Comparison of ENCODE assay signal across 8 cellular contexts in the genomic region with DNA sequence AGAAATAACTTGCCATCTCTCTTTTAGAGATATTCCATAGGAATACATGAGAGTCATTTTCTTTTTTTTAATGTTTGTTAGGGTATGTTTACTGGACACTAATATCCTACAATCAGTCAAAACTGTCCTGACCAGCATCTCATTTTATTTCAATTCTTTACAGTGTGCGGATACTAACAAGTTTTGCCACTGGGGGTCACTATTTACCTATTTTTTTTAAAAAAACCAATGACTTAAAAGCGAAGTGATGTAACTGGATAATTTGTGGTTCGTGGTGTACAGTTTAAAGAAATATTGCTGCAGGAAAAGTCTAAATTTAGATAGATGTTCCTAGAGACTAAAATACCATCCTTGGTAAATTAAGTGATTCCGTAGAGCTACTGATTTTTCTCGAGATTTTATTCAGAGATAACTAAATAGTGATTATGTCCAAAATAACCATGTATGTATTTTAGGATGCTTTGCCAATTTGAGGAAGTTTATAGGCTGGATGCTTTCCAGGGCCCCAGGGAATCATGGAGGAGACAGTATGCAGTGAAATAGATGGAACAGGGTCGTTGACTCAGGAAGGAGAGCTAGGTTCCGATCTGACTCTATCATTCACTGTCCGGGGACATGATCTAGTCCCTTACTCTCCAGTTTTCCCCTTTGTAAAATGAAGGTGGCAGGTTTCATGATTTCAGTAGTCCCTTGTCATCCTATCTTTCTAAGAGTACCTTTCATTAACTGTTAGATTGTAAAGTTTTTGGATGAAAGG. TPM values are rescaled to one million over a fixed set of nuclear protein-coding genes. Genes with fewer than 3 reads are reported as not detected.
DNase-seq lines count a peak whose midpoint lies in the region; ATAC-seq and TF ChIP-seq lines count a peak whose summit lies in the region.

No MANE protein-coding gene starts in this region.

- H3K36me3 ChIP-seq in IMR-90 (ENCODE audit: control insufficient read depth, insufficient read depth, low read length) (no peaks in the 10 kb centered on the region), esophagus muscularis mucosa (no peaks in the 10 kb centered on the region)

- H3K79me1 ChIP-seq in IMR-90 (ENCODE audit: low read depth in 1 of 2, low read length in 2 of 2): no peaks in the 10 kb centered on the region

- no TSS peak for BruUV-seq in IMR-90 (replicated peaks; lab: Mats Ljungman, UMichigan)

- no peak overlapping the region for H2AFZ ChIP-seq in IMR-90 (replicated peaks; ENCODE audit: low read length, poor library complexity)

- H2BK15ac ChIP-seq in IMR-90 (ENCODE audit: low read depth, low read length): no peak overlapping the region

- TF ChIP-seq RAD21 in IMR-90 (IDR thresholded peaks at IDR 0.05; ENCODE audit: low read length): peak; percentile 20; the same call in 1 of the 2 replicates

- no peaks in the 10 kb centered on the region for H3K36me3 Mint-ChIP-seq in neural crest cell (ENCODE audit: low read depth)

- no peak overlapping the region for H4K8ac ChIP-seq in IMR-90 (ENCODE audit: low read depth in 2 of 2, low read length in 2 of 2)

- H2BK120ac ChIP-seq in IMR-90 (ENCODE audit: low read depth, low read length): no peak overlapping the region

- H3K14ac ChIP-seq in IMR-90 (replicated peaks; ENCODE audit: low read depth, low read length): no peak overlapping the region

- peak; percentile 74 for ATAC-seq in GM21390 (IDR thresholded peaks at IDR 0.05; ENCODE audit: unreplicated experiment)
- peak; percentile 62 for ATAC-seq in IMR-90 (ENCODE audit: low read depth)

- no peak overlapping the region for H2AK5ac ChIP-seq in IMR-90 (ENCODE audit: low read depth, low read length)

- in situ Hi-C loops in IMR-90 (cut with MboI; ENCODE audit: low sequenced_read_pairs): no loop called here

- H4K20me1 ChIP-seq in IMR-90 (ENCODE audit: insufficient read depth, low read length): no peaks in the 10 kb centered on the region

- TF ChIP-seq POLR2A in IMR-90 (IDR thresholded peaks at IDR 0.05; ENCODE audit: low read depth, low read length): no peak
- TF ChIP-seq POLR2A in esophagus muscularis mucosa (IDR thresholded peaks at IDR 0.05; ENCODE audit: low read depth): no peak

- no peak for TF ChIP-seq EP300 in esophagus muscularis mucosa (IDR thresholded peaks at IDR 0.05)

- intact Hi-C loops in IMR-90 (cut with micrococcal nuclease) (loop anchor here (1.0 to 2.0 kb wide), 2 partner anchors 1510 to 1888 kb away; no protein-coding TSS in a partner anchor), esophagus muscularis mucosa (cut with DNase I) (no loop called here)

- no peak overlapping the region for H3K4me3 Mint-ChIP-seq in neural crest cell

- H3K4me3 ChIP-seq in IMR-90 (ENCODE audit: insufficient read depth, low read depth, low read length) (no peak overlapping the region), esophagus muscularis mucosa (no peak overlapping the region)

- H2BK5ac ChIP-seq in IMR-90 (ENCODE audit: low read depth, low read length, poor library complexity, severe bottlenecking): no peak overlapping the region

- H3K4me1 ChIP-seq in IMR-90 (ENCODE audit: control insufficient read depth, insufficient read depth, low read length): no peaks in the 10 kb centered on the region
- peaks cover 0 to 12% (median 4%) of the 10 kb centered on the region in 4 donors for H3K4me1 ChIP-seq in esophagus muscularis mucosa

- no CpG with 5 or more reads among the region's 8 CpGs for WGBS in IMR-90 (ENCODE audit: extremely low coverage in 2 of 2, insufficient read length in 1 of 2), 2 experiments
- 25% methylated on average over 8 of the region's 8 CpGs for WGBS in esophagus muscularis mucosa

- H2BK20ac ChIP-seq in IMR-90 (ENCODE audit: low read depth, low read length): no peak overlapping the region

- no peak overlapping the region for H3K27ac Mint-ChIP-seq in neural crest cell (ENCODE audit: unreplicated experiment)

- no peak overlapping the region for H3K23ac ChIP-seq in IMR-90 (ENCODE audit: low read depth, low read length)

- peaks cover 20% of the 10 kb centered on the region for H3K27me3 Mint-ChIP-seq in neural crest cell (ENCODE audit: low read depth)

- no peaks in the 10 kb centered on the region for H3K9me3 Mint-ChIP-seq in neural crest cell

- CTCF ChIA-PET in IMR-90 (lab: Yijun Ruan, JAX): interaction anchor here (0.6 to 0.9 kb wide), 4 partner anchors 9 to 1888 kb away, joined by 3 to 5 read pairs (median 3); no protein-coding TSS in a partner anchor

- TF ChIP-seq CTCF in IMR-90 (conservative IDR thresholded peaks at IDR 0.05; ENCODE audit: low read depth, low read length) (peak; percentile 54), esophagus muscularis mucosa (IDR thresholded peaks at IDR 0.05) (peak; percentile 45 to 66 (median 61)), neural crest cell (conservative IDR thresholded peaks at IDR 0.05) (peak; percentile 76)

- H4K5ac ChIP-seq in IMR-90 (ENCODE audit: low read depth, low read length): no peak overlapping the region

- H3K9me1 ChIP-seq in IMR-90 (ENCODE audit: insufficient read depth, low read length): no peaks in the 10 kb centered on the region

- dilution Hi-C loops in IMR-90 (cut with HindIII; ENCODE audit: low sequenced_read_pairs, unreplicated experiment): no loop called here

- peak; percentile 50 for DNase-seq in EH (ENCODE audit: low read depth)
- DNase-seq in IMR-90: peak; percentile 20
- DNase-seq in RPMI8226: peak; percentile 28
- DNase-seq in esophagus muscularis mucosa (ENCODE audit: extremely low spot score): no peak
- DNase-seq in neural crest cell (ENCODE audit: low read depth, low spot score): peak; percentile 11
- DNase-seq in ureter (ENCODE audit: low spot score): no peak
- DNase-seq in activated T-cell treated with anti-CD3 and anti-CD28 coated beads, Interleukin-2, amount 50 U/mL, for 48 hours: no peak

- H3K4me1 Mint-ChIP-seq in neural crest cell: no peaks in the 10 kb centered on the region

- H4K91ac ChIP-seq in IMR-90 (ENCODE audit: insufficient read depth, low read depth, low read length): no peak overlapping the region

- H3K27me3 ChIP-seq in IMR-90 (ENCODE audit: control insufficient read depth, insufficient read depth, low read length) (no peaks in the 10 kb centered on the region), esophagus muscularis mucosa (no peaks in the 10 kb centered on the region)

- no peak overlapping the region for H3K4ac ChIP-seq in IMR-90 (ENCODE audit: low read depth, low read length)

- POLR2A ChIA-PET in IMR-90 (lab: Charles Lee; ENCODE audit: unreplicated experiment): no interaction called here

- no peak overlapping the region for H3K9ac ChIP-seq in IMR-90 (ENCODE audit: low read depth, low read length)

- no peak overlapping the region for H3K4me2 ChIP-seq in IMR-90 (ENCODE audit: low read depth, low read length)

- H3K9me3 ChIP-seq in IMR-90 (ENCODE audit: control insufficient read depth, insufficient read depth, low read length) (no peaks in the 10 kb centered on the region), esophagus muscularis mucosa (no peaks in the 10 kb centered on the region)

- H2AK9ac ChIP-seq in IMR-90 (replicated peaks; ENCODE audit: low read depth, low read length, poor library complexity): no peak overlapping the region

- H3K56ac ChIP-seq in IMR-90 (ENCODE audit: extremely low read depth, insufficient read depth, low read length): no peak overlapping the region

- no peak overlapping the region for H3K18ac ChIP-seq in IMR-90 (ENCODE audit: low read depth, low read length)

- H3K27ac ChIP-seq in IMR-90 (ENCODE audit: insufficient read depth, low read length): no peak overlapping the region
- H3K27ac ChIP-seq in esophagus muscularis mucosa (replicated peaks in 1 of 4): no peak overlapping the region

TF ChIP-seq in IMR-90, 13 proteins besides CTCF, POLR2A, EP300 and RAD21:
- TF ChIP-seq, protein P1, sequence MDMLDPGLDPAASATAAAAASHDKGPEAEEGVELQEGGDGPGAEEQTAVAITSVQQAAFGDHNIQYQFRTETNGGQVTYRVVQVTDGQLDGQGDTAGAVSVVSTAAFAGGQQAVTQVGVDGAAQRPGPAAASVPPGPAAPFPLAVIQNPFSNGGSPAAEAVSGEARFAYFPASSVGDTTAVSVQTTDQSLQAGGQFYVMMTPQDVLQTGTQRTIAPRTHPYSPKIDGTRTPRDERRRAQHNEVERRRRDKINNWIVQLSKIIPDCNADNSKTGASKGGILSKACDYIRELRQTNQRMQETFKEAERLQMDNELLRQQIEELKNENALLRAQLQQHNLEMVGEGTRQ (IDR thresholded peaks at IDR 0.05; ENCODE audit: low read depth, low read length): no peak
- TF ChIP-seq MXI1 (IDR thresholded peaks at IDR 0.05; ENCODE audit: borderline replicate concordance, low read depth, low read length): no peak
- TF ChIP-seq BHLHE40 (IDR thresholded peaks at IDR 0.05; ENCODE audit: low read depth, low read length): no peak
- TF ChIP-seq RCOR1 (IDR thresholded peaks at IDR 0.05; ENCODE audit: insufficient replicate concordance, low read length): no peak
- TF ChIP-seq MAFK (IDR thresholded peaks at IDR 0.05; ENCODE audit: low read depth, low read length): no peak
- no peak for TF ChIP-seq RFX5 (IDR thresholded peaks at IDR 0.05; ENCODE audit: low read depth, low read length)
- no peak; the same call in 1 of the 2 replicates for TF ChIP-seq SMC3 (IDR thresholded peaks at IDR 0.05; ENCODE audit: low read depth, low read length)
- TF ChIP-seq FOS (IDR thresholded peaks at IDR 0.05; ENCODE audit: low read depth, low read length): no peak
- no peak for TF ChIP-seq MAZ (IDR thresholded peaks at IDR 0.05; ENCODE audit: borderline replicate concordance, low read depth, low read length)
- TF ChIP-seq CEBPB (IDR thresholded peaks at IDR 0.05; ENCODE audit: low read depth, low read length): no peak
- TF ChIP-seq CHD1 (IDR thresholded peaks at IDR 0.05; ENCODE audit: low read depth, low read length): no peak
- TF ChIP-seq, protein P2, sequence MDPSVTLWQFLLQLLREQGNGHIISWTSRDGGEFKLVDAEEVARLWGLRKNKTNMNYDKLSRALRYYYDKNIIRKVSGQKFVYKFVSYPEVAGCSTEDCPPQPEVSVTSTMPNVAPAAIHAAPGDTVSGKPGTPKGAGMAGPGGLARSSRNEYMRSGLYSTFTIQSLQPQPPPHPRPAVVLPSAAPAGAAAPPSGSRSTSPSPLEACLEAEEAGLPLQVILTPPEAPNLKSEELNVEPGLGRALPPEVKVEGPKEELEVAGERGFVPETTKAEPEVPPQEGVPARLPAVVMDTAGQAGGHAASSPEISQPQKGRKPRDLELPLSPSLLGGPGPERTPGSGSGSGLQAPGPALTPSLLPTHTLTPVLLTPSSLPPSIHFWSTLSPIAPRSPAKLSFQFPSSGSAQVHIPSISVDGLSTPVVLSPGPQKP (IDR thresholded peaks at IDR 0.05; ENCODE audit: borderline replicate concordance, low read depth, low read length): no peak
- no peak for TF ChIP-seq NFE2L2 (IDR thresholded peaks at IDR 0.05; ENCODE audit: low read depth, low read length)

RNA-seq across cellular contexts. Expression of a gene that starts 34.0 kb away (rescaled TPM):
- total RNA-seq in IMR-90 (2012; rRNA removed): 13.4 and 23.1 TPM in 2 replicates
- polyA plus RNA-seq in IMR-90 (2012; rRNA removed): 8.2 and 11.0 TPM in 2 replicates
- polyA plus RNA-seq in IMR-90 (2012; cell fraction: cytosol; rRNA removed): 1.3 and 1.5 TPM in 2 replicates
- 0.60 and 5.8 TPM in 2 replicates for polyA plus RNA-seq in IMR-90 (2012; cell fraction: nucleus; rRNA removed; ENCODE audit: low replicate concordance)
- 10 to 100 TPM; 16.9 to 42.4 (median 22.8) TPM for total RNA-seq in esophagus muscularis mucosa
- 11.4 and 11.8 TPM in 2 replicates for total RNA-seq in neural crest cell
- total RNA-seq in ureter: 15.8 TPM

Comparison
In these comparisons a context has a peak if more than half of its experiments do, and no peak if none do; other contexts are left out.
1. DNase-seq: peak in EH (single experiment), IMR-90 (single experiment), RPMI8226 (single experiment) and neural crest cell (single experiment); none in esophagus muscularis mucosa (single experiment), ureter (single experiment) and activated T-cell treated with anti-CD3 and anti-CD28 coated beads, Interleukin-2, amount 50 U/mL, for 48 hours (0 of 2).
2. Peak in every context shown above with its lines, with median percentiles within 50 percentile points of each other: CTCF ChIP-seq.